Comparison of ENCODE assay signal across 1 cellular context in genomic region chr1:181986907-181987305, GRCh38.
TF ChIP-seq lines count a peak whose summit lies in the region.

No MANE protein-coding gene starts in this region.

TF ChIP-seq in H1, 55 proteins besides CTCF, POLR2A, EP300 and RAD21 (continued from another document):
- TF ChIP-seq ATF3 (IDR thresholded peaks at IDR 0.05; ENCODE audit: insufficient read depth, low read depth, low read length) = no peak
